Comparison of ENCODE assay signal across 1 cellular context in genomic region chr1:84506002-84506728, GRCh38.
TF ChIP-seq lines count a peak whose summit lies in the region.

Gene GNG5 (minus strand): TSS chr1:84506581. CDS start chr1:84506091, 490 bp downstream.
Gene SPATA1 (plus strand): TSS chr1:84506386. CDS start chr1:84516360, 9,974 bp downstream.

TF ChIP-seq in SK-N-SH, 30 proteins besides CTCF, POLR2A, EP300 and RAD21 (continued from another document):
- TF ChIP-seq TCF12 (IDR thresholded peaks at IDR 0.05) (peak; percentile 29; the same call in 1 of the 2 replicates), POLR2AphosphoS5 (IDR thresholded peaks at IDR 0.05; ENCODE audit: low read depth, low read length) (peak; percentile 79), SMC3 (IDR thresholded peaks at IDR 0.05; ENCODE audit: low read depth, low read length) (no peak; the same call in 1 of the 2 replicates), GABPA (IDR thresholded peaks at IDR 0.05; ENCODE audit: low read depth) (0 out of 2 replicates have a peak, but pooled peaks have one; percentile 13), GATA2 (CRISPR knock-in tag; IDR thresholded peaks at IDR 0.05) (no peak), TAF1 (IDR thresholded peaks at IDR 0.05; ENCODE audit: borderline replicate concordance, low read depth, low read length) (peak; percentile 61), RFX5 (IDR thresholded peaks at IDR 0.05; ENCODE audit: low read length) (no peak), FOSL2 (IDR thresholded peaks at IDR 0.05; ENCODE audit: borderline replicate concordance, low read depth) (peak; percentile 78; the same call in 1 of the 2 replicates), RCOR1 (IDR thresholded peaks at IDR 0.05; ENCODE audit: low read length) (0 out of 2 replicates have a peak, but pooled peaks have one; percentile 27), SIN3A (IDR thresholded peaks at IDR 0.05; ENCODE audit: borderline replicate concordance, low read depth, low read length) (no peak), EZH2phosphoT487 (IDR thresholded peaks at IDR 0.05; ENCODE audit: borderline replicate concordance, low read depth) (no peak), NFIC (IDR thresholded peaks at IDR 0.05; ENCODE audit: borderline replicate concordance) (0 out of 2 replicates have a peak, but pooled peaks have one; percentile 15), FOXM1 (IDR thresholded peaks at IDR 0.05; ENCODE audit: low read depth) (no peak), MEF2A (IDR thresholded peaks at IDR 0.05; ENCODE audit: borderline replicate concordance, low read depth) (no peak)
- TF ChIP-seq, protein P1, sequence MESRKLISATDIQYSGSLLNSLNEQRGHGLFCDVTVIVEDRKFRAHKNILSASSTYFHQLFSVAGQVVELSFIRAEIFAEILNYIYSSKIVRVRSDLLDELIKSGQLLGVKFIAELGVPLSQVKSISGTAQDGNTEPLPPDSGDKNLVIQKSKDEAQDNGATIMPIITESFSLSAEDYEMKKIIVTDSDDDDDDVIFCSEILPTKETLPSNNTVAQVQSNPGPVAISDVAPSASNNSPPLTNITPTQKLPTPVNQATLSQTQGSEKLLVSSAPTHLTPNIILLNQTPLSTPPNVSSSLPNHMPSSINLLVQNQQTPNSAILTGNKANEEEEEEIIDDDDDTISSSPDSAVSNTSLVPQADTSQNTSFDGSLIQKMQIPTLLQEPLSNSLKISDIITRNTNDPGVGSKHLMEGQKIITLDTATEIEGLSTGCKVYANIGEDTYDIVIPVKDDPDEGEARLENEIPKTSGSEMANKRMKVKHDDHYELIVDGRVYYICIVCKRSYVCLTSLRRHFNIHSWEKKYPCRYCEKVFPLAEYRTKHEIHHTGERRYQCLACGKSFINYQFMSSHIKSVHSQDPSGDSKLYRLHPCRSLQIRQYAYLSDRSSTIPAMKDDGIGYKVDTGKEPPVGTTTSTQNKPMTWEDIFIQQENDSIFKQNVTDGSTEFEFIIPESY (IDR thresholded peaks at IDR 0.05; ENCODE audit: borderline replicate concordance, low read depth) = no peak
- TF ChIP-seq, protein P2, sequence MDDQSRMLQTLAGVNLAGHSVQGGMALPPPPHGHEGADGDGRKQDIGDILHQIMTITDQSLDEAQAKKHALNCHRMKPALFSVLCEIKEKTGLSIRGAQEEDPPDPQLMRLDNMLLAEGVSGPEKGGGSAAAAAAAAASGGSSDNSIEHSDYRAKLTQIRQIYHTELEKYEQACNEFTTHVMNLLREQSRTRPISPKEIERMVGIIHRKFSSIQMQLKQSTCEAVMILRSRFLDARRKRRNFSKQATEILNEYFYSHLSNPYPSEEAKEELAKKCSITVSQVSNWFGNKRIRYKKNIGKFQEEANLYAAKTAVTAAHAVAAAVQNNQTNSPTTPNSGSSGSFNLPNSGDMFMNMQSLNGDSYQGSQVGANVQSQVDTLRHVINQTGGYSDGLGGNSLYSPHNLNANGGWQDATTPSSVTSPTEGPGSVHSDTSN (IDR thresholded peaks at IDR 0.05) = no peak; the same call in 1 of the 2 replicates
- TF ChIP-seq, protein P3, sequence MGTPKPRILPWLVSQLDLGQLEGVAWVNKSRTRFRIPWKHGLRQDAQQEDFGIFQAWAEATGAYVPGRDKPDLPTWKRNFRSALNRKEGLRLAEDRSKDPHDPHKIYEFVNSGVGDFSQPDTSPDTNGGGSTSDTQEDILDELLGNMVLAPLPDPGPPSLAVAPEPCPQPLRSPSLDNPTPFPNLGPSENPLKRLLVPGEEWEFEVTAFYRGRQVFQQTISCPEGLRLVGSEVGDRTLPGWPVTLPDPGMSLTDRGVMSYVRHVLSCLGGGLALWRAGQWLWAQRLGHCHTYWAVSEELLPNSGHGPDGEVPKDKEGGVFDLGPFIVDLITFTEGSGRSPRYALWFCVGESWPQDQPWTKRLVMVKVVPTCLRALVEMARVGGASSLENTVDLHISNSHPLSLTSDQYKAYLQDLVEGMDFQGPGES (IDR thresholded peaks at IDR 0.05; ENCODE audit: low read depth, low read length) = no peak
